In the genomic region with DNA sequence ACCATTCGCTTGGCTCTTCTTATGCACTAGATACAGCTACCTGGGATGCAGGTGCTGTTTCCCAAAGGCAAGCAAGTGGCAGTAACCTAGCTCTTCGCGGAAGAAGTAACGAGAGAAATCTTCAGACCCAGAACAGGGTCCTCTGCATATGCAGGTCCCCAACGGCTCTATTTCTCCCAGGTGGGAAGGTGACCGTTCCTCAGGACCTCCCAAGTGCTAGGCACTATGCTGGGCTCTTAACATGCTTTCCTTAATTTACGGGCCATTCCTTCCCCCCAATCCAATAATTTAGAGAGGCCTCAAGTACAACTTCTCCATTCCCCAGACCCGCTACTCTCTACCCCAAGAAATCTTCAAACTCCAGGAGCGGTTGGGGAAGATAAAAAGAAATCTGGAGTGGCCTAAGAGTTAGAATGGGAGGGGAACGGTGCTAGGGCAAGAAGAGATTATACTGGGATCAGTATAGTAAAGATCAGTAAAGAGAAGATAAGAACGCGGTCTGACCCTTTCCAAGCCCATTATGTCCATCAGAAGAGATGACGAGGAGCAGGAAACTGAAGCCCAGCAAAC, we compare ENCODE assay signal across 8 cellular contexts. TPM values are rescaled to one million over a fixed set of nuclear protein-coding genes. Genes with fewer than 3 reads are reported as not detected.
DNase-seq lines count a peak whose midpoint lies in the region; ATAC-seq and TF ChIP-seq lines count a peak whose summit lies in the region.

No MANE protein-coding gene starts in this region.

- H3K4me3 Mint-ChIP-seq in activated CD4-positive, alpha-beta T cell treated with anti-CD3 and anti-CD28 coated beads, Interleukin-2, amount 10 ng/mL, durations not matched to agents 24 days and 14 days: peak overlapping the region; percentile 92
- H3K4me3 Mint-ChIP-seq in activated naive CD8-positive, alpha-beta T cell: peak overlapping the region; percentile 99

- H3K4me1 ChIP-seq in thoracic aorta (ENCODE audit: control insufficient read depth in 1 of 2, low read depth in 2 of 2): peaks cover 12 to 46% of the 10 kb centered on the region in 2 donors

- H3K9me3 Mint-ChIP-seq in activated CD4-positive, alpha-beta T cell treated with anti-CD3 and anti-CD28 coated beads, Interleukin-2, amount 10 ng/mL, durations not matched to agents 24 days and 14 days: no peaks in the 10 kb centered on the region
- no peaks in the 10 kb centered on the region for H3K9me3 Mint-ChIP-seq in activated naive CD8-positive, alpha-beta T cell (ENCODE audit: low read depth)

- H3K27ac Mint-ChIP-seq in activated CD4-positive, alpha-beta T cell treated with anti-CD3 and anti-CD28 coated beads, Interleukin-2, amount 10 ng/mL, durations not matched to agents 24 days and 14 days: peak overlapping the region; percentile 100
- peak overlapping the region; percentile 91 for H3K27ac Mint-ChIP-seq in activated naive CD8-positive, alpha-beta T cell

- H3K4me3 ChIP-seq in kidney epithelial cell (ENCODE audit: low read depth, low read length) (peak overlapping the region; percentile 85), thoracic aorta (peak overlapping the region; percentile 83)

- no peak for ATAC-seq in thoracic aorta (ENCODE audit: insufficient number of reproducible peaks, low FRiP score, low read depth)
- no peak for ATAC-seq in GM18861 (IDR thresholded peaks at IDR 0.05; ENCODE audit: unreplicated experiment)

- no peaks in the 10 kb centered on the region for H3K9me3 ChIP-seq in thoracic aorta

- TF ChIP-seq CTCF in kidney epithelial cell (IDR thresholded peaks at IDR 0.05; ENCODE audit: insufficient read depth, low read length, poor library complexity, severe bottlenecking): no peak
- TF ChIP-seq CTCF in thoracic aorta (IDR thresholded peaks at IDR 0.05): no peak

- intact Hi-C loops in activated CD4-positive, alpha-beta T cell treated with anti-CD3 and anti-CD28 coated beads, Interleukin-2, amount 10 ng/mL, durations not matched to agents 24 days and 14 days (cut with micrococcal nuclease): loop anchor here (5.0 to 10.0 kb wide), 5 partner anchors 440 to 1273 kb away; a partner anchor contains a TSS

- peaks cover 49% of the 10 kb centered on the region for H3K4me1 Mint-ChIP-seq in activated CD4-positive, alpha-beta T cell treated with anti-CD3 and anti-CD28 coated beads, Interleukin-2, amount 10 ng/mL, durations not matched to agents 24 days and 14 days
- H3K4me1 Mint-ChIP-seq in activated naive CD8-positive, alpha-beta T cell (ENCODE audit: low read depth): peaks cover 55% of the 10 kb centered on the region

- peak overlapping the region; percentile 67 to 82 for H3K27ac ChIP-seq in thoracic aorta

- no peaks in the 10 kb centered on the region for H3K27me3 ChIP-seq in kidney epithelial cell (ENCODE audit: control insufficient read depth, insufficient read depth, low read length)
- no peaks in the 10 kb centered on the region for H3K27me3 ChIP-seq in thoracic aorta (replicated peaks; ENCODE audit: insufficient read depth)

- H3K27me3 Mint-ChIP-seq in activated CD4-positive, alpha-beta T cell treated with anti-CD3 and anti-CD28 coated beads, Interleukin-2, amount 10 ng/mL, durations not matched to agents 24 days and 14 days: no peaks in the 10 kb centered on the region
- no peaks in the 10 kb centered on the region for H3K27me3 Mint-ChIP-seq in activated naive CD8-positive, alpha-beta T cell

- DNase-seq in activated CD4-positive, alpha-beta T cell treated with anti-CD3 and anti-CD28 coated beads, Interleukin-2, amount 10 ng/mL, durations not matched to agents 24 days and 14 days: peak; percentile 70
- DNase-seq in activated CD4-positive, alpha-beta T cell treated with anti-CD3 and anti-CD28 coated beads, Interleukin-2, amount 50 U/mL, for 4 hours: no peak
- DNase-seq in kidney epithelial cell (ENCODE audit: low read depth) (no peak), thoracic aorta (ENCODE audit: low spot score) (no peak), NCI-H1436 (lab: John Stamatoyannopoulos, UW) (no peak)
- no peak for DNase-seq in effector CD4-positive, alpha-beta T cell

- H3K36me3 ChIP-seq in kidney epithelial cell (ENCODE audit: control insufficient read depth, insufficient read depth, low read length) (no peaks in the 10 kb centered on the region), thoracic aorta (no peaks in the 10 kb centered on the region)

- H3K36me3 Mint-ChIP-seq in activated CD4-positive, alpha-beta T cell treated with anti-CD3 and anti-CD28 coated beads, Interleukin-2, amount 10 ng/mL, durations not matched to agents 24 days and 14 days (ENCODE audit: low read depth): peaks cover 30% of the 10 kb centered on the region
- peaks cover 6% of the 10 kb centered on the region for H3K36me3 Mint-ChIP-seq in activated naive CD8-positive, alpha-beta T cell

RNA-seq across cellular contexts. Expression of a gene that starts 0.4 kb away (rescaled TPM):
- total RNA-seq in activated CD4-positive, alpha-beta T cell treated with anti-CD3 and anti-CD28 coated beads, Interleukin-2, amount 10 ng/mL, durations not matched to agents 24 days and 14 days: 43.0 and 44.8 TPM in 2 replicates
- total RNA-seq in kidney epithelial cell (62.1 and 62.8 TPM in 2 replicates), thoracic aorta (10 to 100 TPM; 22.3 to 53.8 TPM)

RNA-seq across cellular contexts. Expression of a gene that starts 1.5 kb away (rescaled TPM):
- 48.0 and 50.0 TPM in 2 replicates for total RNA-seq in activated CD4-positive, alpha-beta T cell treated with anti-CD3 and anti-CD28 coated beads, Interleukin-2, amount 10 ng/mL, durations not matched to agents 24 days and 14 days
- 76.9 and 83.6 TPM in 2 replicates for total RNA-seq in kidney epithelial cell
- 10 to 100 TPM; 30.9 to 38.9 TPM for total RNA-seq in thoracic aorta

RNA-seq across cellular contexts. Expression of a gene that starts 21.0 kb away (rescaled TPM):
- 20.4 and 22.3 TPM in 2 replicates for total RNA-seq in activated CD4-positive, alpha-beta T cell treated with anti-CD3 and anti-CD28 coated beads, Interleukin-2, amount 10 ng/mL, durations not matched to agents 24 days and 14 days
- total RNA-seq in kidney epithelial cell (13.0 and 19.9 TPM in 2 replicates), thoracic aorta (10 to 100 TPM in 1 of 2 donors, 1 to 10 TPM in 1; 5.4 to 16.2 TPM)
